ENCODE assay signal across 23 cellular contexts in genomic region chr22:44575344-44576268, GRCh38.
DNase-seq lines count a peak whose midpoint lies in the region; ATAC-seq and TF ChIP-seq lines count a peak whose summit lies in the region.
"Had no signal": no experiment of that assay in that cellular context is flagged by ENCODE, and none has a peak within 500 bp of the region (broad histone marks: within the 10 kb centered on the region; RNA-seq: fewer than 3 reads in every experiment).

No MANE protein-coding gene starts in this region.

- TF ChIP-seq CTCF in HEK293 (tag by site-specific recombination; IDR thresholded peaks at IDR 0.05) (no peak), MCF 10A (IDR thresholded peaks at IDR 0.05; ENCODE audit: unreplicated experiment) (no peak)

- intact Hi-C loops in sciatic nerve (cut with DNase I), result no loop called here
- intact Hi-C loops in activated CD4-positive, alpha-beta memory T cell treated with anti-CD3 and anti-CD28 coated beads for 36 hours (cut with micrococcal nuclease), result no loop called here
- intact Hi-C loops in MCF 10A (cut with micrococcal nuclease), result no loop called here

- no peak overlapping the region for H3K4me3 Mint-ChIP-seq in activated T-cell treated with anti-CD3 and anti-CD28 coated beads, Interleukin-2, amount 50 U/mL, for 24 hours
- no peak overlapping the region for H3K4me3 Mint-ChIP-seq in activated T-cell treated with anti-CD3 and anti-CD28 coated beads, Interleukin-2, amount 50 U/mL, for 4 hours
- no peak overlapping the region for H3K4me3 Mint-ChIP-seq in activated CD4-positive, alpha-beta memory T cell treated with anti-CD3 and anti-CD28 coated beads for 36 hours
- no peak overlapping the region for H3K4me3 Mint-ChIP-seq in MCF 10A (ENCODE audit: unreplicated experiment)
- H3K4me3 Mint-ChIP-seq: activated CD8-positive, alpha-beta T cell treated with anti-CD3 and anti-CD28 coated beads, Interleukin-2, amount 10 ng/mL, durations not matched to agents 7 days and 5 days; CD8-positive, alpha-beta T cell; effector memory CD8-positive, alpha-beta T cell; HFFc6; stimulated activated naive B cell treated with anti-CD40 and anti-IgM and Interleukin-4, amounts not matched to agents 10 μg/mL and 1 μg/mL and 100 μg/mL, for 72 hours; T-cell had no signal

- no peaks in the 10 kb centered on the region for H3K9me3 Mint-ChIP-seq in activated T-cell treated with anti-CD3 and anti-CD28 coated beads, Interleukin-2, amount 50 U/mL, for 24 hours
- no peaks in the 10 kb centered on the region for H3K9me3 Mint-ChIP-seq in activated T-cell treated with anti-CD3 and anti-CD28 coated beads, Interleukin-2, amount 50 U/mL, for 4 hours
- no peaks in the 10 kb centered on the region for H3K9me3 Mint-ChIP-seq in activated CD4-positive, alpha-beta memory T cell treated with anti-CD3 and anti-CD28 coated beads for 36 hours
- no peaks in the 10 kb centered on the region for H3K9me3 Mint-ChIP-seq in MCF 10A (ENCODE audit: unreplicated experiment)
- H3K9me3 Mint-ChIP-seq: CD8-positive, alpha-beta T cell; effector memory CD8-positive, alpha-beta T cell; HFFc6; stimulated activated naive B cell treated with anti-CD40 and anti-IgM and Interleukin-4, amounts not matched to agents 10 μg/mL and 1 μg/mL and 100 μg/mL, for 72 hours; T-cell had no signal

- H3K36me3 Mint-ChIP-seq in activated T-cell treated with anti-CD3 and anti-CD28 coated beads, Interleukin-2, amount 50 U/mL, for 24 hours (ENCODE audit: low read depth), result no peaks in the 10 kb centered on the region
- H3K36me3 Mint-ChIP-seq in activated T-cell treated with anti-CD3 and anti-CD28 coated beads, Interleukin-2, amount 50 U/mL, for 4 hours (ENCODE audit: insufficient read depth), result no peaks in the 10 kb centered on the region
- H3K36me3 Mint-ChIP-seq in activated CD4-positive, alpha-beta memory T cell treated with anti-CD3 and anti-CD28 coated beads for 36 hours, result no peaks in the 10 kb centered on the region
- peaks cover under 1% of the 10 kb centered on the region for H3K36me3 Mint-ChIP-seq in MCF 10A (ENCODE audit: insufficient read depth, unreplicated experiment)
- H3K36me3 Mint-ChIP-seq: CD8-positive, alpha-beta T cell; stimulated activated naive B cell treated with anti-CD40 and anti-IgM and Interleukin-4, amounts not matched to agents 10 μg/mL and 1 μg/mL and 100 μg/mL, for 72 hours; T-cell had no signal

- CTCF ChIA-PET in HEK293 (lab: Yijun Ruan, JAX), result no interaction called here
- CTCF ChIA-PET in activated CD4-positive, alpha-beta memory T cell treated with anti-CD3 and anti-CD28 coated beads for 36 hours (lab: Charles Lee), result no interaction called here
- CTCF ChIA-PET in MCF 10A (lab: Yijun Ruan, JAX), result no interaction called here

- no peak overlapping the region for H3K27ac Mint-ChIP-seq in activated T-cell treated with anti-CD3 and anti-CD28 coated beads, Interleukin-2, amount 50 U/mL, for 24 hours
- H3K27ac Mint-ChIP-seq in activated CD4-positive, alpha-beta memory T cell treated with anti-CD3 and anti-CD28 coated beads for 36 hours, result no peak overlapping the region
- H3K27ac Mint-ChIP-seq in MCF 10A (ENCODE audit: low read depth, unreplicated experiment), result no peak overlapping the region
- H3K27ac Mint-ChIP-seq: activated CD8-positive, alpha-beta T cell treated with anti-CD3 and anti-CD28 coated beads, Interleukin-2, amount 10 ng/mL, durations not matched to agents 7 days and 5 days; CD8-positive, alpha-beta T cell; HFFc6; stimulated activated naive B cell treated with anti-CD40 and anti-IgM and Interleukin-4, amounts not matched to agents 10 μg/mL and 1 μg/mL and 100 μg/mL, for 72 hours; T-cell had no signal

- no peaks in the 10 kb centered on the region for H3K4me1 ChIP-seq in HEK293 (ENCODE audit: control insufficient read depth, insufficient read depth, low read length)
- H3K4me1 ChIP-seq: SJCRH30 had no signal

- POLR2A ChIA-PET in HEK293 (lab: Yijun Ruan, JAX) (no interaction called here), MCF 10A (lab: Yijun Ruan, JAX) (no interaction called here)
- POLR2A ChIA-PET in activated CD4-positive, alpha-beta memory T cell treated with anti-CD3 and anti-CD28 coated beads for 36 hours (lab: Charles Lee), result no interaction called here

- peak; percentile 17 for DNase-seq in activated T-cell treated with anti-CD3 and anti-CD28 coated beads, Interleukin-2, amount 50 U/mL, for 24 hours
- no peak for DNase-seq in activated T-cell treated with anti-CD3 and anti-CD28 coated beads, Interleukin-2, amount 50 U/mL, for 4 hours
- peak; percentile 28 for DNase-seq in activated CD8-positive, alpha-beta memory T cell treated with anti-CD3 and anti-CD28 coated beads, Interleukin-2, amount 50 U/mL, for 48 hours
- DNase-seq in sciatic nerve (ENCODE audit: low spot score) (peak; percentile 18), NCI-H226 (no peak), MCF 10A (ENCODE audit: unreplicated experiment) (no peak)
- no peak for DNase-seq in activated CD4-positive, alpha-beta memory T cell treated with anti-CD3 and anti-CD28 coated beads for 36 hours
- DNase-seq: activated CD8-positive, alpha-beta T cell treated with anti-CD3 and anti-CD28 coated beads, Interleukin-2, amount 10 ng/mL, durations not matched to agents 7 days and 5 days; activated naive CD4-positive, alpha-beta T cell treated with anti-CD3 and anti-CD28 coated beads, Interleukin-2, amount 50 U/mL, for 16 hours; CD8-positive, alpha-beta T cell; effector memory CD8-positive, alpha-beta T cell; GM23248; HFFc6; NCI-H1048; NCI-H187 treated with DMSO at 0.1 percent for 48 hours; SJCRH30; stimulated activated CD4-positive, alpha-beta T cell treated with anti-CD3 and anti-CD28 coated beads, Interleukin-4, amount 100 ng/mL, for 4 hours; stimulated activated naive B cell treated with anti-CD40 and anti-IgM and Interleukin-4, amounts not matched to agents 10 μg/mL and 1 μg/mL and 100 μg/mL, for 72 hours had no signal

- ATAC-seq in activated T-cell treated with anti-CD3 and anti-CD28 coated beads, Interleukin-2, amount 50 U/mL, for 4 hours, result no peak
- no peak for ATAC-seq in sciatic nerve
- ATAC-seq: activated CD8-positive, alpha-beta T cell treated with anti-CD3 and anti-CD28 coated beads, Interleukin-2, amount 10 ng/mL, durations not matched to agents 7 days and 5 days; CD8-positive, alpha-beta T cell; effector memory CD8-positive, alpha-beta T cell had no signal

- no peak overlapping the region for H3K27ac ChIP-seq in HEK293 (ENCODE audit: extremely low read depth, low read depth, low read length)
- H3K27ac ChIP-seq: coronary artery, GM23248, heart left ventricle, SJCRH30, thoracic aorta had no signal

- H3K4me3 ChIP-seq in HEK293 (ENCODE audit: low read depth, low read length), result no peak overlapping the region
- H3K4me3 ChIP-seq: coronary artery, GM23248, heart left ventricle, SJCRH30, thoracic aorta had no signal

- H3K27me3 Mint-ChIP-seq in activated T-cell treated with anti-CD3 and anti-CD28 coated beads, Interleukin-2, amount 50 U/mL, for 24 hours, result peaks cover 9% of the 10 kb centered on the region
- peaks cover 11% of the 10 kb centered on the region for H3K27me3 Mint-ChIP-seq in activated T-cell treated with anti-CD3 and anti-CD28 coated beads, Interleukin-2, amount 50 U/mL, for 4 hours (ENCODE audit: low read depth)
- H3K27me3 Mint-ChIP-seq in activated CD4-positive, alpha-beta memory T cell treated with anti-CD3 and anti-CD28 coated beads for 36 hours, result peaks cover 36% of the 10 kb centered on the region
- H3K27me3 Mint-ChIP-seq in MCF 10A (ENCODE audit: insufficient read depth, unreplicated experiment), result peaks cover 42% of the 10 kb centered on the region

- BruUV-seq in MCF 10A (replicated peaks; lab: Mats Ljungman, UMichigan), result no TSS peak

- no peaks in the 10 kb centered on the region for H3K9me3 ChIP-seq in HEK293 (ENCODE audit: control insufficient read depth, insufficient read depth, low read depth, low read length)
- H3K9me3 ChIP-seq: heart left ventricle, SJCRH30, thoracic aorta had no signal

- H3K36me3 ChIP-seq in HEK293 (ENCODE audit: control insufficient read depth in 2 of 2, insufficient read depth in 1 of 2, low read length in 2 of 2), result no peaks in the 10 kb centered on the region
- H3K36me3 ChIP-seq: heart left ventricle, SJCRH30, thoracic aorta had no signal

- H3K4me1 Mint-ChIP-seq in activated T-cell treated with anti-CD3 and anti-CD28 coated beads, Interleukin-2, amount 50 U/mL, for 24 hours (ENCODE audit: low read depth), result no peaks in the 10 kb centered on the region
- no peaks in the 10 kb centered on the region for H3K4me1 Mint-ChIP-seq in activated T-cell treated with anti-CD3 and anti-CD28 coated beads, Interleukin-2, amount 50 U/mL, for 4 hours (ENCODE audit: low read depth)
- no peaks in the 10 kb centered on the region for H3K4me1 Mint-ChIP-seq in activated CD4-positive, alpha-beta memory T cell treated with anti-CD3 and anti-CD28 coated beads for 36 hours (ENCODE audit: low read depth)
- H3K4me1 Mint-ChIP-seq in MCF 10A (ENCODE audit: insufficient read depth, unreplicated experiment), result peaks cover 9% of the 10 kb centered on the region

TF ChIP-seq in HEK293, 187 proteins besides CTCF, POLR2A, EP300 and RAD21 (continues in another document):
- TF ChIP-seq ZNF324 (tag by site-specific recombination; IDR thresholded peaks at IDR 0.05) (no peak), PRDM1 (tag by site-specific recombination; IDR thresholded peaks at IDR 0.05) (peak; percentile 59), ZNF362 (tag by site-specific recombination; IDR thresholded peaks at IDR 0.05) (no peak), SP3 (tag by site-specific recombination; IDR thresholded peaks at IDR 0.05) (0 out of 2 replicates have a peak, but pooled peaks have one; percentile 12), BCL6B (tag by site-specific recombination; IDR thresholded peaks at IDR 0.05) (0 out of 2 replicates have a peak, but pooled peaks have one; percentile 7)

Comparison
In these comparisons a context has a peak if more than half of its experiments do, and no peak if none do; other contexts are left out.
1. DNase-seq: peak in activated T-cell treated with anti-CD3 and anti-CD28 coated beads, Interleukin-2, amount 50 U/mL, for 24 hours (single experiment), activated CD8-positive, alpha-beta memory T cell treated with anti-CD3 and anti-CD28 coated beads, Interleukin-2, amount 50 U/mL, for 48 hours (single experiment) and sciatic nerve (single experiment); none in activated T-cell treated with anti-CD3 and anti-CD28 coated beads, Interleukin-2, amount 50 U/mL, for 4 hours (single experiment), activated CD4-positive, alpha-beta memory T cell treated with anti-CD3 and anti-CD28 coated beads for 36 hours (single experiment), NCI-H226 (single experiment) and MCF 10A (single experiment).